In genomic region chr4:48366611-48367010, GRCh38 we compare ENCODE assay signal across 28 cellular contexts.
"Had no signal": no experiment of that assay in that cellular context is flagged by ENCODE, and none has a peak within 500 bp of the region (broad histone marks: within the 10 kb centered on the region; RNA-seq: fewer than 3 reads in every experiment).

No MANE protein-coding gene starts in this region.

- H3K36me3 ChIP-seq: ascending aorta, esophagus squamous epithelium, right atrium auricular region, stomach, tibial artery, upper lobe of right lung had no signal

- H3K27ac Mint-ChIP-seq: activated CD4-positive, alpha-beta memory T cell treated with anti-CD3 and anti-CD28 coated beads, Interleukin-2, amount 10 ng/mL, durations not matched to agents 7 days and 5 days; activated CD4-positive, alpha-beta T cell treated with anti-CD3 and anti-CD28 coated beads, Interleukin-2, amount 10 ng/mL, durations not matched to agents 24 days and 14 days; activated naive CD8-positive, alpha-beta T cell treated with anti-CD3 and anti-CD28 coated beads, Interleukin-2, amount 10 ng/mL, durations not matched to agents 7 days and 5 days; activated T-helper 2 cell treated with anti-CD3 and anti-CD28 coated beads, Interferon-gamma antibody, Interleukin-2, Interleukin-4, amounts not matched to agents 10 μg/mL and 5 μg/mL and 100 μg/mL, durations not matched to agents 14 hours and 24 hours and 36 hours; brain; endodermal cell; stimulated activated naive B cell treated with anti-CD40 and anti-IgM and Interleukin-4, amounts not matched to agents 10 μg/mL and 1 μg/mL and 100 μg/mL, for 72 hours; T-helper 17 cell had no signal

- H3K27me3 Mint-ChIP-seq: activated CD4-positive, alpha-beta memory T cell treated with anti-CD3 and anti-CD28 coated beads, Interleukin-2, amount 10 ng/mL, durations not matched to agents 7 days and 5 days; activated CD4-positive, alpha-beta T cell treated with anti-CD3 and anti-CD28 coated beads, Interleukin-2, amount 10 ng/mL, durations not matched to agents 24 days and 14 days; activated naive CD8-positive, alpha-beta T cell treated with anti-CD3 and anti-CD28 coated beads, Interleukin-2, amount 10 ng/mL, durations not matched to agents 7 days and 5 days; brain; naive B cell; stimulated activated naive B cell treated with anti-CD40 and anti-IgM and Interleukin-4, amounts not matched to agents 10 μg/mL and 1 μg/mL and 100 μg/mL, for 72 hours; T-helper 17 cell had no signal

- H3K27ac ChIP-seq: ascending aorta, epithelial cell of prostate, right atrium auricular region, stomach, tibial artery, upper lobe of right lung had no signal

- DNase-seq: activated CD4-positive, alpha-beta memory T cell treated with anti-CD3 and anti-CD28 coated beads, Interleukin-2, amount 10 ng/mL, durations not matched to agents 7 days and 5 days; activated CD4-positive, alpha-beta T cell treated with anti-CD3 and anti-CD28 coated beads, Interleukin-2, amount 10 ng/mL, durations not matched to agents 24 days and 14 days; activated CD4-positive, CD25-positive, alpha-beta regulatory T cell treated with anti-CD3 and anti-CD28 coated beads, Interleukin-2, amount 50 U/mL, for 72 hours; activated naive CD8-positive, alpha-beta T cell treated with anti-CD3 and anti-CD28 coated beads, Interleukin-2, amount 10 ng/mL, durations not matched to agents 7 days and 5 days; activated T-cell treated with anti-CD3 and anti-CD28 coated beads, Interleukin-2, amount 50 U/mL, for 4 hours; caudate nucleus; endodermal cell; esophagus squamous epithelium; foreskin melanocyte; islet precursor cell; left cardiac atrium; left ventricle myocardium superior; naive B cell; nucleus accumbens; stimulated activated CD4-positive, alpha-beta T cell treated with anti-CD3 and anti-CD28 coated beads, Interleukin-15, amount 100 ng/mL, for 24 hours; stimulated activated CD4-positive, alpha-beta T cell treated with anti-CD3 and anti-CD28 coated beads, Interleukin-2, amount 100 ng/mL, for 24 hours; stimulated activated naive B cell treated with anti-CD40 and anti-IgM and Interleukin-4, amounts not matched to agents 10 μg/mL and 1 μg/mL and 100 μg/mL, for 72 hours; stomach; T-helper 17 cell; T1000; tibial artery; upper lobe of right lung had no signal

- H3K9me3 ChIP-seq: ascending aorta, esophagus squamous epithelium, right atrium auricular region, stomach, tibial artery, upper lobe of right lung had no signal

- ATAC-seq: activated T-cell treated with anti-CD3 and anti-CD28 coated beads, Interleukin-2, amount 50 U/mL, for 4 hours; left cardiac atrium; left ventricle myocardium superior; stimulated activated naive B cell treated with anti-CD40 and anti-IgM and Interleukin-4, amounts not matched to agents 10 μg/mL and 1 μg/mL and 100 μg/mL, for 72 hours; T-helper 17 cell; upper lobe of right lung had no signal

- H3K4me3 Mint-ChIP-seq: activated CD4-positive, alpha-beta memory T cell treated with anti-CD3 and anti-CD28 coated beads, Interleukin-2, amount 10 ng/mL, durations not matched to agents 7 days and 5 days; activated CD4-positive, alpha-beta T cell treated with anti-CD3 and anti-CD28 coated beads, Interleukin-2, amount 10 ng/mL, durations not matched to agents 24 days and 14 days; activated naive CD8-positive, alpha-beta T cell treated with anti-CD3 and anti-CD28 coated beads, Interleukin-2, amount 10 ng/mL, durations not matched to agents 7 days and 5 days; activated T-cell treated with anti-CD3 and anti-CD28 coated beads, Interleukin-2, amount 50 U/mL, for 4 hours; brain; endodermal cell; naive B cell; neural crest cell; stimulated activated naive B cell treated with anti-CD40 and anti-IgM and Interleukin-4, amounts not matched to agents 10 μg/mL and 1 μg/mL and 100 μg/mL, for 72 hours; T-helper 17 cell had no signal

- H3K27me3 ChIP-seq: ascending aorta, esophagus squamous epithelium, right atrium auricular region, stomach, tibial artery, upper lobe of right lung had no signal

- H3K9me3 Mint-ChIP-seq: activated CD4-positive, alpha-beta memory T cell treated with anti-CD3 and anti-CD28 coated beads, Interleukin-2, amount 10 ng/mL, durations not matched to agents 7 days and 5 days; activated CD4-positive, alpha-beta T cell treated with anti-CD3 and anti-CD28 coated beads, Interleukin-2, amount 10 ng/mL, durations not matched to agents 24 days and 14 days; activated naive CD8-positive, alpha-beta T cell treated with anti-CD3 and anti-CD28 coated beads, Interleukin-2, amount 10 ng/mL, durations not matched to agents 7 days and 5 days; activated T-cell treated with anti-CD3 and anti-CD28 coated beads, Interleukin-2, amount 50 U/mL, for 4 hours; activated T-helper 2 cell treated with anti-CD3 and anti-CD28 coated beads, Interferon-gamma antibody, Interleukin-2, Interleukin-4, amounts not matched to agents 10 μg/mL and 5 μg/mL and 100 μg/mL, durations not matched to agents 14 hours and 24 hours and 36 hours; naive B cell; neural crest cell; stimulated activated naive B cell treated with anti-CD40 and anti-IgM and Interleukin-4, amounts not matched to agents 10 μg/mL and 1 μg/mL and 100 μg/mL, for 72 hours had no signal

- H3K4me3 ChIP-seq: ascending aorta, esophagus squamous epithelium, right atrium auricular region, stomach, tibial artery, upper lobe of right lung had no signal
